Comparison of ENCODE assay signal across 8 cellular contexts in genomic region chr12:7439579-7440505, GRCh38. TPM values are rescaled to one million over a fixed set of nuclear protein-coding genes. Genes with fewer than 3 reads are reported as not detected.
DNase-seq lines count a peak whose midpoint lies in the region; ATAC-seq and TF ChIP-seq lines count a peak whose summit lies in the region.

No MANE protein-coding gene starts in this region.

- ATAC-seq in HG02938 (IDR thresholded peaks at IDR 0.05; ENCODE audit: unreplicated experiment), result no peak
- ATAC-seq in GM18873 (IDR thresholded peaks at IDR 0.05; ENCODE audit: low FRiP score, unreplicated experiment), result no peak

- H3K9ac ChIP-seq in HUES48 (ENCODE audit: low read depth, low read length), result peak overlapping the region; percentile 62
- H3K9ac ChIP-seq in neuronal stem cell (ENCODE audit: low read depth, low read length, poor library complexity), result peak overlapping the region; percentile 86

- H2BK12ac ChIP-seq in neuronal stem cell (ENCODE audit: low read length), result no peak overlapping the region

- peak; percentile 1 for DNase-seq in activated CD8-positive, alpha-beta memory T cell treated with anti-CD3 and anti-CD28 coated beads, Interleukin-2, amount 50 U/mL, for 1 hour (ENCODE audit: extremely low read depth)
- DNase-seq in fibroblast of mammary gland (ENCODE audit: low read depth) (peak; percentile 64), neuronal stem cell (ENCODE audit: low spot score) (peak; percentile 48), vagina (ENCODE audit: extremely low spot score in 2 of 2) (no peak), NCI-H1694 (lab: John Stamatoyannopoulos, UW) (no peak)

- H3K9me3 ChIP-seq in HUES48 (ENCODE audit: control insufficient read depth, insufficient read depth, low read length) (no peaks in the 10 kb centered on the region), neuronal stem cell (replicated peaks in 1 of 2; ENCODE audit: control insufficient read depth in 2 of 2, insufficient read depth in 1 of 2, low read depth in 1 of 2, low read length in 2 of 2) (no peaks in the 10 kb centered on the region), vagina (no peaks in the 10 kb centered on the region)

- no peak overlapping the region for H2BK15ac ChIP-seq in neuronal stem cell (ENCODE audit: low read length)

- peak overlapping the region; percentile 92 for H3K18ac ChIP-seq in neuronal stem cell (ENCODE audit: low read length)

- peak overlapping the region; percentile 45 for H3K4me2 ChIP-seq in neuronal stem cell (ENCODE audit: insufficient read depth, low read length, poor library complexity, severe bottlenecking)

- TF ChIP-seq POLR2A in vagina (IDR thresholded peaks at IDR 0.05), result no peak

- H3K36me3 ChIP-seq in HUES48 (ENCODE audit: control insufficient read depth, insufficient read depth, low read length) (no peaks in the 10 kb centered on the region), neuronal stem cell (replicated peaks in 1 of 2; ENCODE audit: control insufficient read depth in 2 of 2, insufficient read depth in 2 of 2, low read length in 2 of 2) (no peaks in the 10 kb centered on the region), vagina (no peaks in the 10 kb centered on the region)

- H3K4me3 ChIP-seq in HUES48 (ENCODE audit: low read depth, low read length), result peak overlapping the region; percentile 59
- peak overlapping the region; percentile 39 for H3K4me3 ChIP-seq in fibroblast of mammary gland (ENCODE audit: control insufficient read depth, low read depth, low read length)
- H3K4me3 ChIP-seq in neuronal stem cell (ENCODE audit: low read length in 2 of 2), result peak overlapping the region; percentile 32 to 83
- peak overlapping the region; percentile 16 to 27 for H3K4me3 ChIP-seq in vagina

- peak overlapping the region; percentile 70 for H3K27ac ChIP-seq in HUES48 (ENCODE audit: low read depth, low read length)
- peak overlapping the region; percentile 79 for H3K27ac ChIP-seq in neuronal stem cell (replicated peaks; ENCODE audit: low read length)
- H3K27ac ChIP-seq in vagina, result no peak overlapping the region

- no CpG with 5 or more reads among the region's 84 CpGs for WGBS in neuronal stem cell (ENCODE audit: extremely low coverage in 2 of 2, insufficient read length in 2 of 2, insufficient replicate concordance in 1 of 2), 2 donors

- intact Hi-C loops in vagina (cut with DNase I), result no loop called here

- no peak overlapping the region for H4K91ac ChIP-seq in neuronal stem cell (ENCODE audit: low read depth, low read length, poor library complexity)

- TF ChIP-seq CTCF in fibroblast of mammary gland (conservative IDR thresholded peaks at IDR 0.05; ENCODE audit: control insufficient read depth, insufficient read depth, low read depth, low read length) (no peak), vagina (IDR thresholded peaks at IDR 0.05) (no peak)

- H3K23ac ChIP-seq in neuronal stem cell (ENCODE audit: low read depth, low read length, poor library complexity), result peak overlapping the region; percentile 73

- H3K79me1 ChIP-seq in neuronal stem cell (ENCODE audit: low read depth, low read length), result no peaks in the 10 kb centered on the region

- H3K27me3 ChIP-seq in HUES48 (ENCODE audit: control insufficient read depth, insufficient read depth, low read length), result peaks cover 6% of the 10 kb centered on the region; the same call in 1 of the 2 replicates
- H3K27me3 ChIP-seq in neuronal stem cell (ENCODE audit: control insufficient read depth in 3 of 3, insufficient read depth in 3 of 3, low read depth in 1 of 3, low read length in 3 of 3), result peaks cover 0 to 26% (median 0%) of the 10 kb centered on the region in 3 experiments
- no peaks in the 10 kb centered on the region for H3K27me3 ChIP-seq in vagina

- H2BK5ac ChIP-seq in neuronal stem cell (ENCODE audit: low read length), result no peak overlapping the region

- H3K4ac ChIP-seq in neuronal stem cell (ENCODE audit: low read length), result no peak overlapping the region

- no peak overlapping the region for H2BK120ac ChIP-seq in neuronal stem cell (ENCODE audit: low read depth, low read length)

- H3K14ac ChIP-seq in neuronal stem cell (ENCODE audit: low read length), result peak overlapping the region; percentile 71

- H2AFZ ChIP-seq in neuronal stem cell (ENCODE audit: low read length), result peak overlapping the region; percentile 92

- no peaks in the 10 kb centered on the region for H3K4me1 ChIP-seq in HUES48 (ENCODE audit: control insufficient read depth, insufficient read depth, low read length)
- no peaks in the 10 kb centered on the region for H3K4me1 ChIP-seq in neuronal stem cell (ENCODE audit: control insufficient read depth in 2 of 2, insufficient read depth in 1 of 2, low read depth in 1 of 2, low read length in 2 of 2)
- H3K4me1 ChIP-seq in vagina, result no peaks in the 10 kb centered on the region

- H2AK5ac ChIP-seq in neuronal stem cell (ENCODE audit: low read depth, low read length), result no peak overlapping the region

- peak overlapping the region; percentile 17 for H4K8ac ChIP-seq in neuronal stem cell (ENCODE audit: low read depth, low read length)

RNA-seq across cellular contexts. Expression of gene CD163L1, which starts 4.1 kb away (rescaled TPM):
- polyA plus RNA-seq in neuronal stem cell (2013, experiment 1 of 2), result 0.18 TPM
- 0.03 TPM for polyA plus RNA-seq in neuronal stem cell (2013, experiment 2 of 2)
- total RNA-seq in vagina, result 0.74 TPM

Comparison
In these comparisons a context has a peak if more than half of its experiments do, and no peak if none do; other contexts are left out.
1. DNase-seq: peak in activated CD8-positive, alpha-beta memory T cell treated with anti-CD3 and anti-CD28 coated beads, Interleukin-2, amount 50 U/mL, for 1 hour (single experiment), fibroblast of mammary gland (single experiment) and neuronal stem cell (single experiment); none in vagina (0 of 2) and NCI-H1694 (single experiment).
2. Peak in every context shown above with its lines, with median percentiles within 50 percentile points of each other: H3K4me3 ChIP-seq.